In genomic region chr2:23828256-23828980, GRCh38 we compare ENCODE assay signal across 15 cellular contexts.
DNase-seq lines count a peak whose midpoint lies in the region; ATAC-seq, FAIRE-seq and TF ChIP-seq lines count a peak whose summit lies in the region.
"Had no signal": no experiment of that assay in that cellular context is flagged by ENCODE, and none has a peak within 500 bp of the region (broad histone marks: within the 10 kb centered on the region; RNA-seq: fewer than 3 reads in every experiment).

No MANE protein-coding gene starts in this region.

- no peaks in the 10 kb centered on the region for H3K9me3 Mint-ChIP-seq in HFFc6
- H3K9me3 Mint-ChIP-seq in H9: no peaks in the 10 kb centered on the region
- no peaks in the 10 kb centered on the region for H3K9me3 Mint-ChIP-seq in activated T-helper 17 cell treated with anti-CD3 and anti-CD28 coated beads, Interleukin-2, amount 50 U/mL, for 72 hours
- H3K9me3 Mint-ChIP-seq in natural killer cell: no peaks in the 10 kb centered on the region
- H3K9me3 Mint-ChIP-seq: activated CD4-positive, alpha-beta T cell treated with anti-CD3 and anti-CD28 coated beads, Interleukin-2, amount 10 ng/mL, durations not matched to agents 24 days and 14 days; activated naive CD8-positive, alpha-beta T cell treated with anti-CD3 and anti-CD28 coated beads, Interleukin-2, amount 10 ng/mL, durations not matched to agents 7 days and 5 days had no signal

- TF ChIP-seq POLR2A in GM12878 (IDR thresholded peaks at IDR 0.05; ENCODE audit: low read depth, low read length): no peak

- H3K27ac ChIP-seq in GM12878 (ENCODE audit: control insufficient read depth, insufficient read depth) (peak overlapping the region; percentile 56; the same call in 1 of the 2 replicates), mesenchymal stem cell (ENCODE audit: low read length, poor library complexity, severe bottlenecking) (no peak overlapping the region), H9 (ENCODE audit: insufficient read length, low read depth, low read length) (no peak overlapping the region)
- H3K27ac ChIP-seq: gastroesophageal sphincter, thyroid gland had no signal

- no peak overlapping the region for H2AFZ ChIP-seq in GM12878 (ENCODE audit: control insufficient read depth, low read depth, low read length)
- no peak overlapping the region for H2AFZ ChIP-seq in mesenchymal stem cell (ENCODE audit: low read depth, low read length)
- no peak overlapping the region for H2AFZ ChIP-seq in H9 (ENCODE audit: low read length)

- H3K4ac ChIP-seq in mesenchymal stem cell (ENCODE audit: low read depth in 1 of 2, low read length in 2 of 2): no peak overlapping the region
- H3K4ac ChIP-seq in H9 (ENCODE audit: low read depth, low read length): no peak overlapping the region

- no peaks in the 10 kb centered on the region for H3K36me3 Mint-ChIP-seq in HFFc6 (ENCODE audit: low read depth)
- peaks cover 0 to 7% (median 2%) of the 10 kb centered on the region in 3 experiments; a peak in 2 of 7 replicates for H3K36me3 Mint-ChIP-seq in H9 (ENCODE audit: insufficient read depth in 1 of 3, low read depth in 3 of 3)
- peaks cover 13% of the 10 kb centered on the region for H3K36me3 Mint-ChIP-seq in activated T-helper 17 cell treated with anti-CD3 and anti-CD28 coated beads, Interleukin-2, amount 50 U/mL, for 72 hours (ENCODE audit: low read depth)
- no peaks in the 10 kb centered on the region for H3K36me3 Mint-ChIP-seq in natural killer cell

- H3K4me1 Mint-ChIP-seq in HFFc6 (ENCODE audit: low read depth): peaks cover 25% of the 10 kb centered on the region
- no peaks in the 10 kb centered on the region for H3K4me1 Mint-ChIP-seq in H9
- no peaks in the 10 kb centered on the region for H3K4me1 Mint-ChIP-seq in activated T-helper 17 cell treated with anti-CD3 and anti-CD28 coated beads, Interleukin-2, amount 50 U/mL, for 72 hours
- H3K4me1 Mint-ChIP-seq in natural killer cell: no peaks in the 10 kb centered on the region

- POLR2A ChIA-PET in GM12878 (lab: Charles Lee): interaction anchor here (1.0 to 1.5 kb wide), 2 partner anchors 22 to 97 kb away, joined by 4 to 5 read pairs; no protein-coding TSS in a partner anchor

- CTCF ChIA-PET in GM12878 (lab: Yijun Ruan, JAX): interaction anchor here (0.9 to 6.8 kb wide), 6 partner anchors 11 to 255 kb away, joined by 3 to 121 read pairs (median 28); partner anchors contain the start of genes ATAD2B and TP53I3

- H2BK5ac ChIP-seq in mesenchymal stem cell (ENCODE audit: low read depth, low read length, poor library complexity, severe bottlenecking) (no peak overlapping the region), H9 (ENCODE audit: insufficient read length, low read length) (no peak overlapping the region)

- H3K18ac ChIP-seq in mesenchymal stem cell (ENCODE audit: low read depth in 1 of 2, low read length in 2 of 2) (no peak overlapping the region), H9 (ENCODE audit: insufficient read length, low read depth, low read length) (no peak overlapping the region)

- peak; percentile 46 for ATAC-seq in GM12878
- no peak for ATAC-seq in activated T-helper 17 cell treated with anti-CD3 and anti-CD28 coated beads, Interleukin-2, amount 50 U/mL, for 72 hours (replicated peaks)
- no peak for ATAC-seq in natural killer cell
- ATAC-seq: gastroesophageal sphincter, Panc1 had no signal

- TF ChIP-seq CTCF in AG10803 (conservative IDR thresholded peaks at IDR 0.05; ENCODE audit: low read length): no peak
- no peak for TF ChIP-seq CTCF in HFFc6 (IDR thresholded peaks at IDR 0.05)
- no peak for TF ChIP-seq CTCF in GM12878 (IDR thresholded peaks at IDR 0.05 in 2 of 3, conservative IDR thresholded peaks at IDR 0.05 in 1 of 3; ENCODE audit: control insufficient read depth in 2 of 3, extremely low read depth in 1 of 3, insufficient read depth in 1 of 3, low read depth in 3 of 3, low read length in 3 of 3)
- no peak for TF ChIP-seq CTCF in H9 (conservative IDR thresholded peaks at IDR 0.05)
- TF ChIP-seq CTCF in natural killer cell (IDR thresholded peaks at IDR 0.05): no peak

- H3K27ac Mint-ChIP-seq in HFFc6: peak overlapping the region; percentile 59
- H3K27ac Mint-ChIP-seq in H9: no peak overlapping the region
- H3K27ac Mint-ChIP-seq in activated T-helper 17 cell treated with anti-CD3 and anti-CD28 coated beads, Interleukin-2, amount 50 U/mL, for 72 hours: no peak overlapping the region
- H3K27ac Mint-ChIP-seq in natural killer cell: peak overlapping the region in 1 of 2 donors; percentile 41
- H3K27ac Mint-ChIP-seq: activated CD4-positive, alpha-beta T cell treated with anti-CD3 and anti-CD28 coated beads, Interleukin-2, amount 10 ng/mL, durations not matched to agents 24 days and 14 days; activated naive CD8-positive, alpha-beta T cell treated with anti-CD3 and anti-CD28 coated beads, Interleukin-2, amount 10 ng/mL, durations not matched to agents 7 days and 5 days had no signal

- no peak overlapping the region for H3K56ac ChIP-seq in H9 (ENCODE audit: insufficient read length, low read depth, low read length)

- H2BK15ac ChIP-seq in mesenchymal stem cell (ENCODE audit: low read depth, poor library complexity, severe bottlenecking) (no peak overlapping the region), H9 (ENCODE audit: low read depth, low read length) (no peak overlapping the region)

- peaks cover 0 to 10% of the 10 kb centered on the region in 2 experiments; a peak in 2 of 4 replicates for H3K36me3 ChIP-seq in GM12878 (ENCODE audit: control insufficient read depth in 2 of 2, insufficient read depth in 2 of 2, low read length in 1 of 2)
- peaks cover 0 to under 1% of the 10 kb centered on the region in 2 experiments for H3K36me3 ChIP-seq in mesenchymal stem cell (ENCODE audit: control insufficient read depth in 1 of 2, insufficient read depth in 2 of 2, low read depth in 1 of 2, low read length in 2 of 2)
- H3K36me3 ChIP-seq: thyroid gland had no signal

- H3K9me3 ChIP-seq in GM12878 (replicated peaks; ENCODE audit: control insufficient read depth, insufficient read depth, low read length): no peaks in the 10 kb centered on the region
- H3K9me3 ChIP-seq in mesenchymal stem cell (ENCODE audit: control insufficient read depth, low read length): no peaks in the 10 kb centered on the region
- H3K9me3 ChIP-seq in H9 (ENCODE audit: control insufficient read depth, low read depth, low read length): no peaks in the 10 kb centered on the region
- H3K9me3 ChIP-seq: gastroesophageal sphincter, thyroid gland had no signal

- TF ChIP-seq EP300 in GM12878 (IDR thresholded peaks at IDR 0.05; ENCODE audit: borderline replicate concordance in 1 of 2, control insufficient read depth in 1 of 2, low read depth in 2 of 2, low read length in 2 of 2): no peak

- H3T11ph ChIP-seq in H9 (ENCODE audit: low read length): no peak overlapping the region

- no peak overlapping the region for H2BK120ac ChIP-seq in mesenchymal stem cell (ENCODE audit: low read depth, low read length)
- no peak overlapping the region for H2BK120ac ChIP-seq in H9 (ENCODE audit: low read depth, low read length, poor library complexity, severe bottlenecking)

- H3K27me3 ChIP-seq in GM12878 (replicated peaks in 1 of 2; ENCODE audit: control insufficient read depth in 2 of 2, insufficient read depth in 2 of 2, low read length in 1 of 2): no peaks in the 10 kb centered on the region
- H3K27me3 ChIP-seq in mesenchymal stem cell (ENCODE audit: control insufficient read depth in 1 of 2, insufficient read depth in 1 of 2, low read length in 2 of 2): no peaks in the 10 kb centered on the region
- H3K27me3 ChIP-seq in H9 (ENCODE audit: insufficient read depth, low read length): no peaks in the 10 kb centered on the region
- H3K27me3 ChIP-seq: gastroesophageal sphincter, thyroid gland had no signal

- FAIRE-seq in GM12878 (lab: Jason Lieb, UNC): no peak

- in situ Hi-C loops in GM12878 (cut with MboI): loop anchor here (5.0 kb wide), 1 partner anchor 259 kb away; no protein-coding TSS in a partner anchor

- BruUV-seq in GM12878 (replicated peaks; lab: Mats Ljungman, UMichigan): no TSS peak

- H3K4me3 ChIP-seq in AG10803 (ENCODE audit: low read length): no peak overlapping the region
- H3K4me3 ChIP-seq in GM12878: no peak overlapping the region
- no peak overlapping the region for H3K4me3 ChIP-seq in mesenchymal stem cell (ENCODE audit: insufficient read depth in 1 of 2, low read depth in 1 of 2, low read length in 2 of 2)
- H3K4me3 ChIP-seq: gastroesophageal sphincter, thyroid gland had no signal

- H3K14ac ChIP-seq in mesenchymal stem cell (ENCODE audit: low read length in 2 of 2) (no peak overlapping the region), H9 (ENCODE audit: insufficient read depth, low read length) (no peak overlapping the region)

- peaks cover 5% of the 10 kb centered on the region for H3K79me1 ChIP-seq in mesenchymal stem cell (replicated peaks; ENCODE audit: low read length, poor library complexity, severe bottlenecking)
- H3K79me1 ChIP-seq in H9 (ENCODE audit: insufficient read depth, low read depth, low read length, poor library complexity, severe bottlenecking): no peaks in the 10 kb centered on the region

- H4K91ac ChIP-seq in mesenchymal stem cell (ENCODE audit: low read length): no peak overlapping the region
- H4K91ac ChIP-seq in H9 (ENCODE audit: insufficient read length, low read depth, low read length): no peak overlapping the region

- H3K4me1 ChIP-seq in GM12878 (ENCODE audit: control insufficient read depth, insufficient read depth, low read length) (peaks cover 14% of the 10 kb centered on the region), mesenchymal stem cell (ENCODE audit: control insufficient read depth, insufficient read depth, low read depth, low read length) (peaks cover 1% of the 10 kb centered on the region), H9 (ENCODE audit: insufficient read depth, low read length) (no peaks in the 10 kb centered on the region)
- H3K4me1 ChIP-seq: thyroid gland had no signal

- 45% methylated on average over 1 of the region's 1 CpG for WGBS in GM12878 (ENCODE audit: insufficient coverage, insufficient replicate concordance, low lambda C conversion rate, missing lambda C conversion rate)
- no CpG with 5 or more reads among the region's 1 CpG for WGBS in mesenchymal stem cell
- WGBS in H9 (ENCODE audit: extremely low coverage, insufficient read length, low lambda C conversion rate): no CpG with 5 or more reads among the region's 1 CpG

- no peak overlapping the region for H2AK5ac ChIP-seq in mesenchymal stem cell (ENCODE audit: low read length, severe bottlenecking)
- no peak overlapping the region for H2AK5ac ChIP-seq in H9 (ENCODE audit: insufficient read length, low read length)

- intact Hi-C loops in GM12878 (cut with micrococcal nuclease; ENCODE audit: unreplicated experiment) (no loop called here), natural killer cell (cut with micrococcal nuclease) (no loop called here)

- no peak overlapping the region for H3K4me2 ChIP-seq in GM12878 (ENCODE audit: control insufficient read depth, insufficient read depth)
- H3K4me2 ChIP-seq in mesenchymal stem cell (ENCODE audit: low read length, poor library complexity, severe bottlenecking): no peak overlapping the region
- no peak overlapping the region for H3K4me2 ChIP-seq in H9 (ENCODE audit: insufficient read depth, insufficient read length, low read length)

- no peak overlapping the region for H4K5ac ChIP-seq in H9 (ENCODE audit: insufficient read length, low read depth, low read length)

- H2BK20ac ChIP-seq in H9 (ENCODE audit: low read depth, low read length, poor library complexity, severe bottlenecking): no peak overlapping the region

- DNase-seq in AG10803 (ENCODE audit: low read depth) (peak; percentile 34), HFFc6 (no peak), GM12878 (ENCODE audit: low read depth, low spot score) (no peak), mesenchymal stem cell (peak; percentile 29), H9 (no peak), natural killer cell (no peak)
- no peak for DNase-seq in activated CD8-positive, alpha-beta memory T cell treated with anti-CD3 and anti-CD28 coated beads for 24 hours
- DNase-seq: activated CD4-positive, alpha-beta T cell treated with anti-CD3 and anti-CD28 coated beads, Interleukin-2, amount 10 ng/mL, durations not matched to agents 24 days and 14 days; activated naive CD8-positive, alpha-beta T cell treated with anti-CD3 and anti-CD28 coated beads, Interleukin-2, amount 10 ng/mL, durations not matched to agents 7 days and 5 days; central memory CD4-positive, alpha-beta T cell; NCI-H1092 treated with DMSO at 0.1 percent for 48 hours; thyroid gland had no signal

- no peak overlapping the region for H4K8ac ChIP-seq in mesenchymal stem cell (ENCODE audit: low read length)
- H4K8ac ChIP-seq in H9 (replicated peaks; ENCODE audit: insufficient read length, low read depth, low read length): no peak overlapping the region

- H4K20me1 ChIP-seq in GM12878 (ENCODE audit: control insufficient read depth, insufficient read depth) (no peaks in the 10 kb centered on the region), H9 (ENCODE audit: control insufficient read depth, insufficient read depth, insufficient read length) (no peaks in the 10 kb centered on the region)

- H3K79me2 ChIP-seq in GM12878 (ENCODE audit: control insufficient read depth, insufficient read depth, low read length): no peaks in the 10 kb centered on the region; the same call in 1 of the 2 replicates
- H3K79me2 ChIP-seq in H9 (ENCODE audit: insufficient read depth, low read length): no peaks in the 10 kb centered on the region

- RAD21 ChIA-PET in GM12878 (lab: Charles Lee; ENCODE audit: unreplicated experiment): interaction anchor here (0.6 to 6.1 kb wide), 8 partner anchors 8 to 510 kb away, joined by 3 to 111 read pairs (median 4); partner anchors contain the start of genes ATAD2B and TP53I3

- no peaks in the 10 kb centered on the region for H3K27me3 Mint-ChIP-seq in HFFc6 (ENCODE audit: insufficient read depth)
- no peaks in the 10 kb centered on the region for H3K27me3 Mint-ChIP-seq in H9 (ENCODE audit: low read depth)
- no peaks in the 10 kb centered on the region for H3K27me3 Mint-ChIP-seq in activated T-helper 17 cell treated with anti-CD3 and anti-CD28 coated beads, Interleukin-2, amount 50 U/mL, for 72 hours
- H3K27me3 Mint-ChIP-seq in natural killer cell (ENCODE audit: low read depth in 2 of 2): no peaks in the 10 kb centered on the region
- H3K27me3 Mint-ChIP-seq: activated CD4-positive, alpha-beta T cell treated with anti-CD3 and anti-CD28 coated beads, Interleukin-2, amount 10 ng/mL, durations not matched to agents 24 days and 14 days; activated naive CD8-positive, alpha-beta T cell treated with anti-CD3 and anti-CD28 coated beads, Interleukin-2, amount 10 ng/mL, durations not matched to agents 7 days and 5 days had no signal

- SMC1A ChIA-PET in GM12878 (lab: Charles Lee; ENCODE audit: uncharacterized antibody, unreplicated experiment): interaction anchor here (1.4 to 5.4 kb wide), 5 partner anchors 15 to 257 kb away, joined by 4 to 83 read pairs (median 8); partner anchors contain the start of genes ATAD2B and TP53I3

- H3K9ac ChIP-seq in GM12878 (ENCODE audit: control insufficient read depth, insufficient read depth, low read length) (no peak overlapping the region), mesenchymal stem cell (ENCODE audit: low read length) (no peak overlapping the region), H9 (ENCODE audit: extremely low read depth, insufficient read length, low read length) (no peak overlapping the region)

- H3K23ac ChIP-seq in mesenchymal stem cell (ENCODE audit: low read length in 2 of 2) (no peak overlapping the region), H9 (ENCODE audit: insufficient read length, low read depth, low read length) (no peak overlapping the region)

- H2BK12ac ChIP-seq in mesenchymal stem cell (ENCODE audit: low read length in 2 of 2) (no peak overlapping the region), H9 (ENCODE audit: insufficient read length, low read depth, low read length) (no peak overlapping the region)

- TF ChIP-seq RAD21 in GM12878 (IDR thresholded peaks at IDR 0.05; ENCODE audit: insufficient read depth, low read depth, low read length): no peak

- H3K23me2 ChIP-seq in H9 (ENCODE audit: insufficient read length, low read depth, low read length, poor library complexity, severe bottlenecking): no peaks in the 10 kb centered on the region

- peak overlapping the region; percentile 10; the same call in 1 of the 2 replicates for H3K4me3 Mint-ChIP-seq in HFFc6
- H3K4me3 Mint-ChIP-seq in H9: no peak overlapping the region
- no peak overlapping the region for H3K4me3 Mint-ChIP-seq in activated T-helper 17 cell treated with anti-CD3 and anti-CD28 coated beads, Interleukin-2, amount 50 U/mL, for 72 hours
- H3K4me3 Mint-ChIP-seq in natural killer cell: no peak overlapping the region
- H3K4me3 Mint-ChIP-seq: activated CD4-positive, alpha-beta T cell treated with anti-CD3 and anti-CD28 coated beads, Interleukin-2, amount 10 ng/mL, durations not matched to agents 24 days and 14 days; activated naive CD8-positive, alpha-beta T cell treated with anti-CD3 and anti-CD28 coated beads, Interleukin-2, amount 10 ng/mL, durations not matched to agents 7 days and 5 days had no signal

Comparison
In these comparisons a context has a peak if more than half of its experiments do, and no peak if none do; other contexts are left out.
1. DNase-seq: peak in AG10803 (single experiment) and mesenchymal stem cell (single experiment); none in HFFc6 (single experiment), GM12878 (single experiment), H9 (single experiment), activated CD8-positive, alpha-beta memory T cell treated with anti-CD3 and anti-CD28 coated beads for 24 hours (single experiment) and natural killer cell (single experiment).